In the genomic region with DNA sequence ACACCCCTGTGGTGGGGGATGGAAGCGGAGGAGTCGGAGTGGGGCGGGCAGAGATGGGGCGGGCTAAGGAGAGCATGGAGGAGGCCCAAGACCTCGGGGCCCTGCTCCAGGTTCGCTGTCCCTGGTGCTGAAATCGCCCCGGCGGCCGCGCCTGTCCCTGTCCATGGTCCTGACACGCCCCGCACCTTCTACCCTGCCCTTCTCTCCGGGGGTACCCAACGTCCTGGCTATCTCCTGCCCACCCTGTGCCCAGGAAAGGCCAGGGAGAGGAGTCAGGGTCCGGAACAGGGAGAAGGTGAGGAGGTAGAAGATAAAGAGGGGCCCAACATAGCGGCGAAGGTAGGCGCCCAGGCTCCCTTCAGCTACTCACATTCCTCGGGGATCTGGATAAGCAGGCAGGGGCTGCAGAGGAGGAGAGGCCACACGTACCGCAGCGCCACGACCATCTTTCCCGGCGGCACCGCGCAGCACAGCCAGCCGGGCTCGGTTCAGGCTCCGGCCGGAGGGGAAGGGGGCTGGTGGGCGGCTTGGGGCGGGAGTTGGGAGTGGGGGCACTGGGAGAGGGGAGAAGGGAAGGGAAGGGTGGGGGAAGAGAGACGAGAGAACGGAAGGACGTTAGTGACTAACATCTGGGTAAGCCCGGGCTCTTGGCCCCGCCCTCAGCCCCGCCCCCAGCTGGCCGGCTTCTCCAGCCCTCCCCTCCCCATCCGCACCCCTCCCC, we compare ENCODE assay signal across 6 cellular contexts. TPM values are rescaled to one million over a fixed set of nuclear protein-coding genes. Genes with fewer than 3 reads are reported as not detected.
DNase-seq lines count a peak whose midpoint lies in the region; ATAC-seq and TF ChIP-seq lines count a peak whose summit lies in the region.

No MANE protein-coding gene starts in this region.

- no peak overlapping the region for H3K27ac Mint-ChIP-seq in activated naive CD4-positive, alpha-beta T cell treated with anti-CD3 and anti-CD28 coated beads, Interleukin-2, amount 50 U/mL, for 72 hours
- H3K27ac Mint-ChIP-seq in mesothelial cell of epicardium = no peak overlapping the region

- H3K4me1 Mint-ChIP-seq in mesothelial cell of epicardium = peaks cover 8% of the 10 kb centered on the region

- peaks cover 4% of the 10 kb centered on the region in 2 donors for H3K9me3 Mint-ChIP-seq in activated naive CD4-positive, alpha-beta T cell treated with anti-CD3 and anti-CD28 coated beads, Interleukin-2, amount 50 U/mL, for 72 hours
- H3K9me3 Mint-ChIP-seq in mesothelial cell of epicardium = peaks cover 10% of the 10 kb centered on the region

- peak; percentile 53 to 73 for ATAC-seq in activated naive CD4-positive, alpha-beta T cell treated with anti-CD3 and anti-CD28 coated beads, Interleukin-2, amount 50 U/mL, for 72 hours

- H3K27me3 Mint-ChIP-seq in mesothelial cell of epicardium (ENCODE audit: low read depth) = peaks cover 21% of the 10 kb centered on the region

- no peak overlapping the region for H3K4me3 Mint-ChIP-seq in mesothelial cell of epicardium

- DNase-seq in ACHN (peak; percentile 10), NCI-H146 treated with DMSO at 0.1 percent for 48 hours (lab: John Stamatoyannopoulos, UW; ENCODE audit: unreplicated experiment) (peak; percentile 22), mesothelial cell of epicardium (ENCODE audit: low spot score in 2 of 2, unreplicated experiment in 2 of 2) (peak; percentile 70 to 90), cerebellum (ENCODE audit: low spot score) (no peak), G401 (ENCODE audit: low spot score) (no peak)
- DNase-seq in activated naive CD4-positive, alpha-beta T cell treated with anti-CD3 and anti-CD28 coated beads, Interleukin-2, amount 50 U/mL, for 72 hours (ENCODE audit: low spot score in 2 of 2) = peak in 1 of 2 donors; percentile 75

- no peaks in the 10 kb centered on the region for H3K36me3 Mint-ChIP-seq in activated naive CD4-positive, alpha-beta T cell treated with anti-CD3 and anti-CD28 coated beads, Interleukin-2, amount 50 U/mL, for 72 hours
- H3K36me3 Mint-ChIP-seq in mesothelial cell of epicardium = peaks cover 2% of the 10 kb centered on the region

- no peak for TF ChIP-seq CTCF in mesothelial cell of epicardium (IDR thresholded peaks at IDR 0.05; ENCODE audit: unreplicated experiment)

- in situ Hi-C loops in ACHN (cut with HindIII; ENCODE audit: low pct_ligation_motif_present, low pct_unique_long_range_greater_than_20kb, low sequenced_read_pairs) = no loop called here
- in situ Hi-C loops in G401 (cut with HindIII; ENCODE audit: low sequenced_read_pairs) = no loop called here

RNA-seq across cellular contexts. Expression of gene L1CAM, which starts 10.4 kb away (rescaled TPM):
- total RNA-seq in activated naive CD4-positive, alpha-beta T cell treated with anti-CD3 and anti-CD28 coated beads, Interleukin-2, amount 50 U/mL, for 72 hours = 1 to 10 TPM; 1.1 to 1.8 TPM
- 1.4 to 2.1 TPM (median 2.1 TPM) in 3 replicates for total RNA-seq in mesothelial cell of epicardium
- 107 TPM for total RNA-seq in cerebellum
- total RNA-seq in G401 (2014; rRNA removed; shearing (Covaris generic)) = 31.3 and 34.0 TPM in 2 replicates

RNA-seq across cellular contexts. Expression of gene AVPR2, which starts 28.9 kb away (rescaled TPM):
- total RNA-seq in activated naive CD4-positive, alpha-beta T cell treated with anti-CD3 and anti-CD28 coated beads, Interleukin-2, amount 50 U/mL, for 72 hours = not detected
- total RNA-seq in mesothelial cell of epicardium (not detected in 3 replicates), cerebellum (not detected)
- 0.25 TPM in 1 of 2 replicates, not detected in the other for total RNA-seq in G401 (2014; rRNA removed; shearing (Covaris generic))

RNA-seq across cellular contexts. Expression of gene PDZD4, which starts 45.2 kb away (rescaled TPM):
- total RNA-seq in activated naive CD4-positive, alpha-beta T cell treated with anti-CD3 and anti-CD28 coated beads, Interleukin-2, amount 50 U/mL, for 72 hours = 1 to 10 TPM; 1.2 to 2.5 TPM
- total RNA-seq in mesothelial cell of epicardium (6.8 to 8.8 TPM (median 7.6 TPM) in 3 replicates), cerebellum (89.6 TPM)
- total RNA-seq in G401 (2014; rRNA removed; shearing (Covaris generic)) = 15.6 and 16.9 TPM in 2 replicates

RNA-seq across cellular contexts. Expression of gene ARHGAP4, which starts 50.5 kb away (rescaled TPM):
- total RNA-seq in activated naive CD4-positive, alpha-beta T cell treated with anti-CD3 and anti-CD28 coated beads, Interleukin-2, amount 50 U/mL, for 72 hours = 100 to 1,000 TPM in 1 of 2 donors, 10 to 100 TPM in 1; 90.0 to 138 TPM
- total RNA-seq in mesothelial cell of epicardium (52.2 to 64.4 TPM (median 62.8 TPM) in 3 replicates), cerebellum (9.3 TPM)
- total RNA-seq in G401 (2014; rRNA removed; shearing (Covaris generic)) = 55.7 and 62.6 TPM in 2 replicates

RNA-seq across cellular contexts. Expression of gene NAA10, which starts 59.3 kb away (rescaled TPM):
- 100 to 1,000 TPM in 1 of 2 donors, 10 to 100 TPM in 1; 97.9 to 129 TPM for total RNA-seq in activated naive CD4-positive, alpha-beta T cell treated with anti-CD3 and anti-CD28 coated beads, Interleukin-2, amount 50 U/mL, for 72 hours
- 76.8 to 82.0 TPM (median 79.3 TPM) in 3 replicates for total RNA-seq in mesothelial cell of epicardium
- total RNA-seq in cerebellum = 21.6 TPM
- total RNA-seq in G401 (2014; rRNA removed; shearing (Covaris generic)) = 136 and 159 TPM in 2 replicates

Comparison
In these comparisons a context has a peak if more than half of its experiments do, and no peak if none do; other contexts are left out.
1. DNase-seq: peak in ACHN (single experiment), NCI-H146 treated with DMSO at 0.1 percent for 48 hours (single experiment) and mesothelial cell of epicardium (2 of 2); none in cerebellum (single experiment) and G401 (single experiment).
2. RNA of gene L1CAM, which starts 10.4 kb away (total RNA-seq): 107 TPM in cerebellum (single experiment) and 31.3 to 34.0 TPM in G401; 1.4 to 2.1 TPM in mesothelial cell of epicardium and 1.1 to 1.8 TPM in activated naive CD4-positive, alpha-beta T cell treated with anti-CD3 and anti-CD28 coated beads, Interleukin-2, amount 50 U/mL, for 72 hours; every median in the first group is over 10 times any median in the second.